ENCODE assay signal across 8 cellular contexts in genomic region chr9:89318123-89319014, GRCh38. TPM values are rescaled to one million over a fixed set of nuclear protein-coding genes. Genes with fewer than 3 reads are reported as not detected.
DNase-seq lines count a peak whose midpoint lies in the region; ATAC-seq, FAIRE-seq and TF ChIP-seq lines count a peak whose summit lies in the region.

Gene SECISBP2, plus strand, starts transcription at chr9:89318500. Its CDS starts 77 bp downstream, at chr9:89318577.

- H3K27me3 ChIP-seq in adipocyte (replicated peaks; ENCODE audit: control insufficient read depth, insufficient read depth, low read length), result no peaks in the 10 kb centered on the region
- no peaks in the 10 kb centered on the region for H3K27me3 ChIP-seq in cardiac muscle cell
- H3K27me3 ChIP-seq in trophoblast cell (ENCODE audit: insufficient read depth, low read length), result no peaks in the 10 kb centered on the region
- no peaks in the 10 kb centered on the region for H3K27me3 ChIP-seq in transverse colon

- H2BK12ac ChIP-seq in trophoblast cell (ENCODE audit: low read length), result no peak within 1 kb of the TSS

- H3K4me2 ChIP-seq in trophoblast cell (ENCODE audit: low read length), result peak within 1 kb of the TSS; percentile 87

- H2AFZ ChIP-seq in trophoblast cell (ENCODE audit: insufficient read depth, low read length, poor library complexity), result peak within 1 kb of the TSS; percentile 66

- TF ChIP-seq POLR2A in GM12891 (IDR thresholded peaks at IDR 0.05; ENCODE audit: low read depth, low read length) (peak; percentile 94), transverse colon (IDR thresholded peaks at IDR 0.05) (peak; percentile 97)

- H3K4ac ChIP-seq in trophoblast cell (ENCODE audit: low read depth, low read length), result peak within 1 kb of the TSS; percentile 53

- peak within 1 kb of the TSS; percentile 89 for H2BK5ac ChIP-seq in trophoblast cell (ENCODE audit: low read depth, low read length, poor library complexity)

- H2BK120ac ChIP-seq in trophoblast cell (ENCODE audit: insufficient read depth, low read length, poor library complexity), result peak within 1 kb of the TSS; percentile 95

- H3K9ac ChIP-seq in adipocyte (ENCODE audit: low read length) (peak within 1 kb of the TSS; percentile 96), trophoblast cell (ENCODE audit: low read length) (peak within 1 kb of the TSS; percentile 93)

- H3K18ac ChIP-seq in trophoblast cell (ENCODE audit: low read length), result peak within 1 kb of the TSS; percentile 62

- peaks cover 5% of the 10 kb centered on the region for H3K79me1 ChIP-seq in trophoblast cell (ENCODE audit: low read length)

- peak within 1 kb of the TSS; percentile 93 for H3K14ac ChIP-seq in trophoblast cell (ENCODE audit: low read length)

- H3K27ac ChIP-seq in cardiac muscle cell (peak within 1 kb of the TSS; percentile 98), trophoblast cell (ENCODE audit: low read depth, low read length) (peak within 1 kb of the TSS; percentile 99), transverse colon (peak within 1 kb of the TSS; percentile 97 to 100 (median 99))

- in situ Hi-C loops in transverse colon (cut with MboI; ENCODE audit: low pct_ligation_motif_present in 1 of 4, low pct_unique_long_range_greater_than_20kb in 1 of 4, low sequenced_read_pairs in 3 of 4), result no loop called here

- FAIRE-seq in GM12891 (lab: Jason Lieb, UNC), result peak; percentile 89

- peak within 1 kb of the TSS; percentile 97 for H4K91ac ChIP-seq in trophoblast cell (ENCODE audit: low read depth, low read length)

- peak within 1 kb of the TSS; percentile 95 for H4K8ac ChIP-seq in trophoblast cell (ENCODE audit: low read depth, low read length)

- no CpG with 5 or more reads among the region's 91 CpGs for WGBS in trophoblast cell (ENCODE audit: extremely low coverage, insufficient coverage, insufficient read length)
- WGBS in transverse colon (ENCODE audit: low coverage in 1 of 2), 2 donors, result 1% methylated on average over 85 of the region's 91 CpGs; no CpG with 5 or more reads in 1 of the 2 donors

- intact Hi-C loops in transverse colon (cut with DNase I; ENCODE audit: low total_unique reads), result no loop called here

- peak; percentile 68 for DNase-seq in GM12891 (ENCODE audit: insufficient read length, low spot score)
- DNase-seq in NCI-H1436 (lab: John Stamatoyannopoulos, UW), result peak; percentile 93
- DNase-seq in T follicular helper cell (ENCODE audit: low read depth), result peak; percentile 83
- DNase-seq in adipocyte (ENCODE audit: low read depth), result peak; percentile 98
- DNase-seq in cardiac muscle cell (ENCODE audit: low read depth in 1 of 2, low spot score in 1 of 2), result peak; percentile 98 to 99
- DNase-seq in trophoblast cell, result peak; percentile 95 to 98
- peak; percentile 96 for DNase-seq in transverse colon

- H3K36me3 ChIP-seq in adipocyte (ENCODE audit: control insufficient read depth, insufficient read depth, low read length, severe bottlenecking), result peaks cover 6% of the 10 kb centered on the region
- peaks cover 21% of the 10 kb centered on the region for H3K36me3 ChIP-seq in cardiac muscle cell
- peaks cover 0 to 10% of the 10 kb centered on the region in 2 experiments for H3K36me3 ChIP-seq in trophoblast cell (ENCODE audit: control insufficient read depth in 1 of 2, insufficient read depth in 2 of 2, low read length in 2 of 2)
- H3K36me3 ChIP-seq in transverse colon, result no peaks in the 10 kb centered on the region

- TF ChIP-seq CTCF in cardiac muscle cell (IDR thresholded peaks at IDR 0.05; ENCODE audit: low read depth, low read length) (peak; percentile 79), transverse colon (IDR thresholded peaks at IDR 0.05) (peak in 4 of 5 experiments; percentile 69 to 84 (median 74))

- no peak within 1 kb of the TSS for H3K23ac ChIP-seq in trophoblast cell (ENCODE audit: low read length)

- H3K9me3 ChIP-seq in adipocyte (ENCODE audit: control insufficient read depth, low read length) (no peaks in the 10 kb centered on the region), cardiac muscle cell (ENCODE audit: low read depth) (no peaks in the 10 kb centered on the region), trophoblast cell (ENCODE audit: insufficient read depth, low read depth, low read length) (no peaks in the 10 kb centered on the region), transverse colon (no peaks in the 10 kb centered on the region)

- H3K4me1 ChIP-seq in adipocyte (ENCODE audit: control insufficient read depth, insufficient read depth, low read length), result peaks cover 43% of the 10 kb centered on the region
- H3K4me1 ChIP-seq in cardiac muscle cell (ENCODE audit: low read depth), result peaks cover 20% of the 10 kb centered on the region
- H3K4me1 ChIP-seq in trophoblast cell (ENCODE audit: control insufficient read depth in 1 of 2, insufficient read depth in 2 of 2, low read length in 2 of 2), result peaks cover 0 to 4% of the 10 kb centered on the region in 2 experiments
- peaks cover 16 to 39% (median 22%) of the 10 kb centered on the region in 4 donors for H3K4me1 ChIP-seq in transverse colon

- H4K12ac ChIP-seq in trophoblast cell (ENCODE audit: low read depth, low read length), result peak within 1 kb of the TSS; percentile 94

- H3K79me2 ChIP-seq in trophoblast cell (ENCODE audit: control insufficient read depth, insufficient read depth, low read length, poor library complexity), result peaks cover 6% of the 10 kb centered on the region

- ATAC-seq in HG02840 (IDR thresholded peaks at IDR 0.05; ENCODE audit: low FRiP score, unreplicated experiment), result peak; percentile 90

- peak within 1 kb of the TSS; percentile 95 for H3K4me3 ChIP-seq in adipocyte (ENCODE audit: low read length)
- peak within 1 kb of the TSS; percentile 67 for H3K4me3 ChIP-seq in cardiac muscle cell
- peak within 1 kb of the TSS; percentile 87 for H3K4me3 ChIP-seq in trophoblast cell (ENCODE audit: low read depth, low read length)
- peak within 1 kb of the TSS; percentile 66 to 93 (median 84) for H3K4me3 ChIP-seq in transverse colon

- H2AK5ac ChIP-seq in trophoblast cell (ENCODE audit: low read length), result peak within 1 kb of the TSS; percentile 53

- peak; percentile 22 for TF ChIP-seq EP300 in transverse colon (IDR thresholded peaks at IDR 0.05; ENCODE audit: low read depth)

TF ChIP-seq in GM12891, 5 proteins besides CTCF, POLR2A, EP300 and RAD21:
- TF ChIP-seq PAX5 (IDR thresholded peaks at IDR 0.05; ENCODE audit: insufficient read depth, low read length, severe bottlenecking) (no peak), SPI1 (IDR thresholded peaks at IDR 0.05; ENCODE audit: low read depth, low read length) (peak; percentile 33; the same call in 1 of the 2 replicates), POLR2AphosphoS5 (IDR thresholded peaks at IDR 0.05; ENCODE audit: low read depth, low read length) (peak; percentile 82), POU2F2 (IDR thresholded peaks at IDR 0.05; ENCODE audit: low read depth, low read length) (no peak; the same call in none of the 2 replicates), TAF1 (IDR thresholded peaks at IDR 0.05; ENCODE audit: low read depth, low read length) (peak; percentile 79)

RNA-seq across cellular contexts. Expression of gene SECISBP2, which starts in this region (rescaled TPM):
- polyA plus RNA-seq in GM12891 (2012; ENCODE audit: low read depth, missing spikeins), result 15.7 TPM
- total RNA-seq in cardiac muscle cell (18.6 and 20.5 TPM in 2 replicates), transverse colon (100 to 1,000 TPM in 1 of 4 donors, 10 to 100 TPM in 3; 46.8 to 127 (median 69.6) TPM)
- 14.9 and 20.4 TPM in 2 replicates for polyA plus RNA-seq in cardiac muscle cell
- 32.7 and 32.9 TPM in 2 replicates for polyA plus RNA-seq in trophoblast cell (2013)

Comparison
In these comparisons a context has a peak if more than half of its experiments do, and no peak if none do; other contexts are left out.
1. Peak in every context shown above with its lines: DNase-seq, ATAC-seq, H3K4me3 ChIP-seq and H3K27ac ChIP-seq.